In the genomic region with DNA sequence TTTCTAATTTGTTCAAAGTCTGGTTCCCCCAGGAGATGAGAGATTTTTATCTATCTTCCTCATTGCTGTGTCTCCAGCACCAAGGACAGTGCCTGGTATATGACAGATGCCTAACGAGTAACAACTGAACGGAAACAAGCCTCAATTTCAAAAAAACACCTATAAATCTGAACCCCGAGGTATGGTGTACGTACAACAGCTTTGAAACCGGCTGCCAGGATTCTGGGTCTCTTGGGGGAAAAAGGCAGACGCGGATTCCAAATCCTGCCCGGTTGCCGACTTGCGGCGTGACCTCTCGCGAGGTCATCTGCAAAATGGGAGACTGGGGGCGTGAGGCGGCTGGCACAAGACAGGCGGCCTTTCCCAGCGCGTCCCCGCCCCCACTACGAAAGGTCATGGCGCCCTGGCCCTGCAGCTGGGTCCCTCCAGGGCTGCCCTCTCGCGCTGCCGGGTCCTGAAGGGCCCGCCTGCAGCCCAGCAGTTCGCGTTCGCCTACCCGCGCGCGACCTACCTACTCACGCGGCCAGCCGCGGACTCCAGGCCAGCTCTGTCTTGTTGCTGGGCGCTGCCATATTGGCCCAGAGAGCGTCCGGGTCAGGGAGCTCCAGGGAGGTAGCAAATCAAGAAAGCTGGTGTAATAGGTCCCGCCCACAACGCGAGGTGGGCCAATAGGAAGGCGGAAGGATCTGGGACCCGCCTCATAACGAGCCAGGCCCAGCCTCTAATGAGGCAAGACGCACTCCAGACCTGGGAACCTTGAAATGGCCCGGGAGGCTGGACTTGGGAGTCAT, we compare ENCODE assay signal across 8 cellular contexts. TPM values are rescaled to one million over a fixed set of nuclear protein-coding genes. Genes with fewer than 3 reads are reported as not detected.
DNase-seq lines count a peak whose midpoint lies in the region; ATAC-seq and TF ChIP-seq lines count a peak whose summit lies in the region.

A gene with protein sequence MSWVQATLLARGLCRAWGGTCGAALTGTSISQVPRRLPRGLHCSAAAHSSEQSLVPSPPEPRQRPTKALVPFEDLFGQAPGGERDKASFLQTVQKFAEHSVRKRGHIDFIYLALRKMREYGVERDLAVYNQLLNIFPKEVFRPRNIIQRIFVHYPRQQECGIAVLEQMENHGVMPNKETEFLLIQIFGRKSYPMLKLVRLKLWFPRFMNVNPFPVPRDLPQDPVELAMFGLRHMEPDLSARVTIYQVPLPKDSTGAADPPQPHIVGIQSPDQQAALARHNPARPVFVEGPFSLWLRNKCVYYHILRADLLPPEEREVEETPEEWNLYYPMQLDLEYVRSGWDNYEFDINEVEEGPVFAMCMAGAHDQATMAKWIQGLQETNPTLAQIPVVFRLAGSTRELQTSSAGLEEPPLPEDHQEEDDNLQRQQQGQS (minus strand): TSS at position 584 of the 791 bp plus-strand sequence. CDS start 9,964 bp downstream, outside the sequence.

- H3K9me3 ChIP-seq in Panc1 (ENCODE audit: control insufficient read depth, insufficient read depth, low read depth, low read length): no peaks in the 10 kb centered on the region
- H3K9me3 ChIP-seq in esophagus (ENCODE audit: control insufficient read depth in 2 of 2, insufficient read depth in 1 of 2, low read depth in 1 of 2, low read length in 1 of 2): no peaks in the 10 kb centered on the region
- H3K9me3 ChIP-seq in mucosa of stomach (ENCODE audit: control insufficient read depth, low read length): no peaks in the 10 kb centered on the region

- DNase-seq in DMS153 treated with DMSO at 0.1 percent for 48 hours (lab: John Stamatoyannopoulos, UW; ENCODE audit: unreplicated experiment): peak; percentile 92
- peak; percentile 91 for DNase-seq in KG1 (lab: John Stamatoyannopoulos, UW)
- peak; percentile 91 for DNase-seq in Panc1 (ENCODE audit: low read depth, low spot score)
- DNase-seq in activated T-cell treated with anti-CD3 and anti-CD28 coated beads, Interleukin-2, amount 50 U/mL, for 4 hours: peak; percentile 87
- peak; percentile 77 to 83 for DNase-seq in stimulated activated CD8-positive, alpha-beta memory T cell treated with anti-CD3 and anti-CD28 coated beads, Interleukin-7, amount 100 ng/mL, for 1 hour (ENCODE audit: low read depth in 2 of 2)

- no peaks in the 10 kb centered on the region for H3K9me3 Mint-ChIP-seq in activated T-cell treated with anti-CD3 and anti-CD28 coated beads, Interleukin-2, amount 50 U/mL, for 4 hours

- POLR2A ChIA-PET in Panc1 (lab: Charles Lee): interaction anchor here (0.8 kb wide), 1 partner anchor 151 kb away, joined by 5 read pairs; no protein-coding TSS in a partner anchor

- H3K9ac ChIP-seq in mucosa of stomach (ENCODE audit: low read length): peak within 1 kb of the TSS; percentile 87

- H3K4me3 ChIP-seq in Panc1 (ENCODE audit: low read depth in 2 of 2, low read length in 2 of 2) (peak within 1 kb of the TSS; percentile 84 to 93), esophagus (ENCODE audit: low read depth in 1 of 2, low read length in 2 of 2) (peak within 1 kb of the TSS; percentile 64 to 90), mucosa of stomach (ENCODE audit: low read length) (peak within 1 kb of the TSS; percentile 48)

- peaks cover 4% of the 10 kb centered on the region for H3K36me3 Mint-ChIP-seq in activated T-cell treated with anti-CD3 and anti-CD28 coated beads, Interleukin-2, amount 50 U/mL, for 4 hours (ENCODE audit: insufficient read depth)

- H3K27ac ChIP-seq in Panc1 (ENCODE audit: low read length): peak within 1 kb of the TSS; percentile 88
- peak within 1 kb of the TSS; percentile 91 for H3K27ac ChIP-seq in esophagus (ENCODE audit: low read depth in 2 of 2, low read length in 1 of 2)

- WGBS in esophagus, 2 donors: 0% methylated on average over 47 of the region's 47 CpGs

- in situ Hi-C loops in Panc1 (cut with HindIII; ENCODE audit: low pct_unique_long_range_greater_than_20kb, low sequenced_read_pairs): no loop called here

- H3K4me1 ChIP-seq in Panc1 (ENCODE audit: control insufficient read depth, insufficient read depth, low read length) (peaks cover 5% of the 10 kb centered on the region), esophagus (ENCODE audit: control insufficient read depth in 2 of 2, insufficient read depth in 2 of 2, low read length in 1 of 2) (peaks cover 0 to 4% of the 10 kb centered on the region in 2 donors), mucosa of stomach (ENCODE audit: control insufficient read depth, insufficient read depth, low read length) (peaks cover 8% of the 10 kb centered on the region)

- H3K36me3 ChIP-seq in Panc1 (ENCODE audit: control insufficient read depth, insufficient read depth, low read length) (no peaks in the 10 kb centered on the region; the same call in 1 of the 2 replicates), esophagus (ENCODE audit: control insufficient read depth in 2 of 2, insufficient read depth in 2 of 2, low read length in 1 of 2) (no peaks in the 10 kb centered on the region), mucosa of stomach (ENCODE audit: control insufficient read depth, insufficient read depth, low read length) (no peaks in the 10 kb centered on the region)

- BruUV-seq in Panc1 (replicated peaks; lab: Mats Ljungman, UMichigan): TSS peak; percentile 92

- peak; percentile 93 for ATAC-seq in GM21723 (IDR thresholded peaks at IDR 0.05; ENCODE audit: unreplicated experiment)
- peak; percentile 97 for ATAC-seq in Panc1
- peak; percentile 96 to 97 for ATAC-seq in activated T-cell treated with anti-CD3 and anti-CD28 coated beads, Interleukin-2, amount 50 U/mL, for 4 hours

- intact Hi-C loops in Panc1 (cut with micrococcal nuclease; ENCODE audit: unreplicated experiment): no loop called here

- CTCF ChIA-PET in Panc1 (lab: Charles Lee): interaction anchor here (0.6 kb wide), 1 partner anchor 85 kb away, joined by 4 read pairs; no protein-coding TSS in a partner anchor

- H3K4me3 Mint-ChIP-seq in activated T-cell treated with anti-CD3 and anti-CD28 coated beads, Interleukin-2, amount 50 U/mL, for 4 hours: peak within 1 kb of the TSS; percentile 94

- TF ChIP-seq CTCF in Panc1 (IDR thresholded peaks at IDR 0.05): no peak

- H3K27me3 ChIP-seq in Panc1 (ENCODE audit: control insufficient read depth, insufficient read depth, low read length) (no peaks in the 10 kb centered on the region), esophagus (ENCODE audit: control insufficient read depth in 1 of 2, insufficient read depth in 2 of 2, low read length in 2 of 2) (no peaks in the 10 kb centered on the region), mucosa of stomach (ENCODE audit: control insufficient read depth, insufficient read depth, low read length) (no peaks in the 10 kb centered on the region)

- H3K4me1 Mint-ChIP-seq in activated T-cell treated with anti-CD3 and anti-CD28 coated beads, Interleukin-2, amount 50 U/mL, for 4 hours (ENCODE audit: low read depth): peaks cover 22% of the 10 kb centered on the region

- no peaks in the 10 kb centered on the region for H3K27me3 Mint-ChIP-seq in activated T-cell treated with anti-CD3 and anti-CD28 coated beads, Interleukin-2, amount 50 U/mL, for 4 hours (ENCODE audit: low read depth)

RNA-seq across cellular contexts. Expression of the gene that starts here (rescaled TPM):
- total RNA-seq in Panc1 (2021; ENCODE audit: unreplicated experiment): 39.4 TPM
- polyA plus RNA-seq in Panc1 (2012; ENCODE audit: insufficient read length): 60.1 TPM
- 10 to 100 TPM; 72.3 to 88.1 (median 81.9) TPM for total RNA-seq in activated T-cell treated with anti-CD3 and anti-CD28 coated beads, Interleukin-2, amount 50 U/mL, for 4 hours
- polyA plus RNA-seq in esophagus: 10 to 100 TPM; 36.3 to 41.2 TPM

Comparison
In these comparisons a context has a peak if more than half of its experiments do, and no peak if none do; other contexts are left out.
1. Peak in every context shown above with its lines: DNase-seq, ATAC-seq, H3K4me3 ChIP-seq and H3K27ac ChIP-seq.